In genomic region chr12:42180990-42181611, GRCh38 we compare ENCODE assay signal across 11 cellular contexts. TPM values are rescaled to one million over a fixed set of nuclear protein-coding genes. Genes with fewer than 3 reads are reported as not detected.
DNase-seq lines count a peak whose midpoint lies in the region; ATAC-seq and TF ChIP-seq lines count a peak whose summit lies in the region.
"Had no signal": no experiment of that assay in that cellular context is flagged by ENCODE, and none has a peak within 500 bp of the region (broad histone marks: within the 10 kb centered on the region; RNA-seq: fewer than 3 reads in every experiment).

No MANE protein-coding gene starts in this region.

- H3K4me1 ChIP-seq in DND-41 (ENCODE audit: insufficient read depth, low read length) (no peaks in the 10 kb centered on the region), mucosa of descending colon (ENCODE audit: low read depth) (no peaks in the 10 kb centered on the region)

- H3K9me3 ChIP-seq in DND-41 (ENCODE audit: insufficient read depth, low read length, severe bottlenecking) = no peaks in the 10 kb centered on the region
- H3K9me3 ChIP-seq in mucosa of descending colon = no peaks in the 10 kb centered on the region
- H3K9me3 ChIP-seq: stomach had no signal

- intact Hi-C loops in mucosa of descending colon (cut with DNase I, micrococcal nuclease) = no loop called here

- TF ChIP-seq CTCF in DND-41 (IDR thresholded peaks at IDR 0.05; ENCODE audit: borderline replicate concordance, extremely low read depth, low read length, poor library complexity, severe bottlenecking) (no peak), choroid plexus epithelial cell (conservative IDR thresholded peaks at IDR 0.05; ENCODE audit: low read depth, low read length) (no peak), mucosa of descending colon (IDR thresholded peaks at IDR 0.05) (no peak)

- H2AFZ ChIP-seq in DND-41 (ENCODE audit: low read depth, low read length) = no peak overlapping the region

- H4K20me1 ChIP-seq in DND-41 (ENCODE audit: insufficient read depth, low read length) = peaks cover 9% of the 10 kb centered on the region; the same call in 1 of the 2 replicates

- no peak overlapping the region for H3K9ac ChIP-seq in DND-41 (ENCODE audit: low read depth, low read length)

- ATAC-seq in DND-41 (ENCODE audit: insufficient read depth, low read depth) (peak; percentile 67), mucosa of descending colon (peak; percentile 30), GM18868 (IDR thresholded peaks at IDR 0.05; ENCODE audit: unreplicated experiment) (no peak)

- DNase-seq in DND-41 (no peak), MV-4-11 (lab: John Stamatoyannopoulos, UW) (peak; percentile 90), choroid plexus epithelial cell (ENCODE audit: low read depth) (peak; percentile 63), mucosa of descending colon (no peak), amniotic stem cell (lab: John Stamatoyannopoulos, UW) (no peak), NCI-H748 treated with DMSO at 0.1 percent for 48 hours (lab: John Stamatoyannopoulos, UW) (no peak), NCI-H2227 treated with DMSO at 0.1 percent for 48 hours (lab: John Stamatoyannopoulos, UW) (no peak)
- DNase-seq: CD4-positive, alpha-beta T cell; NCI-H510A treated with DMSO at 0.1 percent for 48 hours; stomach had no signal

- H3K4me3 ChIP-seq in DND-41 (ENCODE audit: low read depth in 1 of 2, low read length in 2 of 2) (no peak overlapping the region), choroid plexus epithelial cell (ENCODE audit: low read depth, low read length) (no peak overlapping the region), mucosa of descending colon (no peak overlapping the region)
- H3K4me3 ChIP-seq: stomach had no signal

- no peak overlapping the region for H3K4me2 ChIP-seq in DND-41 (ENCODE audit: insufficient read depth, low read length)

- H3K36me3 ChIP-seq in DND-41 (ENCODE audit: insufficient read depth, low read length) (peaks cover 29% of the 10 kb centered on the region; the same call in 1 of the 2 replicates), mucosa of descending colon (ENCODE audit: low read depth) (no peaks in the 10 kb centered on the region)

- H3K27me3 ChIP-seq in DND-41 (ENCODE audit: insufficient read depth, low read length, poor library complexity) = no peaks in the 10 kb centered on the region
- H3K27me3 ChIP-seq: stomach had no signal

- no peak overlapping the region for H3K27ac ChIP-seq in DND-41 (ENCODE audit: low read length)

- peaks cover 24% of the 10 kb centered on the region for H3K79me2 ChIP-seq in DND-41 (ENCODE audit: insufficient read depth, low read length)

RNA-seq across cellular contexts. Expression of gene GXYLT1, which starts 36.4 kb away (rescaled TPM):
- total RNA-seq in mucosa of descending colon = 1 to 10 TPM; 7.4 to 8.8 (median 8.5) TPM

RNA-seq across cellular contexts. Expression of gene YAF2, which starts 56.9 kb away (rescaled TPM):
- 10 to 100 TPM; 19.0 to 37.8 (median 22.2) TPM for total RNA-seq in mucosa of descending colon

Comparison
In these comparisons a context has a peak if more than half of its experiments do, and no peak if none do; other contexts are left out.
1. DNase-seq: peak in MV-4-11 (single experiment) and choroid plexus epithelial cell (single experiment); none in DND-41 (single experiment), mucosa of descending colon (0 of 3), amniotic stem cell (single experiment), NCI-H748 treated with DMSO at 0.1 percent for 48 hours (single experiment) and NCI-H2227 treated with DMSO at 0.1 percent for 48 hours (single experiment).